ENCODE assay signal across 24 cellular contexts in the genomic region with DNA sequence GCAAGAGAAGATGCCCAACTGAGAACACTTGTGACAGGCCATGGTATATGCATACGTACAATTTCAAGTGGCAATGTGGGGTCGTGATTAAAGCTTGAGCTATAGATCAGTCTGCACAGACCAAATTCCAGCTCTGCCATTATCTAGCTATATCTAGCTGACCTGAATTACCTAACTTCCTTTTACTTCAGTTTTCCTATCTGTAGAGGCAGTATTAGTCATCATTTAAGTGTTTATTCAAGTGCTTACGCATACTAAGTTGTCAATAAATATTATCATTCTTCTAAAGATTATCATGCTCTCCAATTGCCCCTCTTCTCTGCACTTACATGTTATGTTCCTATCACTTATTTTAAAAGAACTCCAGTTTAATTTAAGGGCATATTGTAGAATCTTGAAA.
DNase-seq lines count a peak whose midpoint lies in the region; ATAC-seq, FAIRE-seq and TF ChIP-seq lines count a peak whose summit lies in the region.
"Had no signal": no experiment of that assay in that cellular context is flagged by ENCODE, and none has a peak within 500 bp of the region (broad histone marks: within the 10 kb centered on the region; RNA-seq: fewer than 3 reads in every experiment).

No MANE protein-coding gene starts in this region.

- TF ChIP-seq CTCF in DND-41 (IDR thresholded peaks at IDR 0.05; ENCODE audit: borderline replicate concordance, extremely low read depth, low read length, poor library complexity, severe bottlenecking) (no peak), bronchial epithelial cell (IDR thresholded peaks at IDR 0.05; ENCODE audit: insufficient read depth, low read length, severe bottlenecking) (no peak), brain microvascular endothelial cell (IDR thresholded peaks at IDR 0.05; ENCODE audit: low read depth, low read length, missing control alignments) (no peak)

- H3K4me2 ChIP-seq in DND-41 (ENCODE audit: insufficient read depth, low read length) = no peak overlapping the region

- H3K9me3 ChIP-seq in DND-41 (ENCODE audit: insufficient read depth, low read length, severe bottlenecking) (no peaks in the 10 kb centered on the region), small intestine (ENCODE audit: control insufficient read depth, low read depth) (no peaks in the 10 kb centered on the region)
- H3K9me3 ChIP-seq: BE2C had no signal

- FAIRE-seq in bronchial epithelial cell (lab: Jason Lieb, UNC) (no peak), small intestine (lab: Jason Lieb, UNC) (no peak)
- FAIRE-seq: D721Med, GM12878, HTR-8/SVneo, K562 had no signal

- no peaks in the 10 kb centered on the region for H3K27me3 ChIP-seq in DND-41 (ENCODE audit: insufficient read depth, low read length, poor library complexity)
- no peaks in the 10 kb centered on the region for H3K27me3 ChIP-seq in bronchial epithelial cell (ENCODE audit: control insufficient read depth, insufficient read depth, low read length)
- no peaks in the 10 kb centered on the region for H3K27me3 ChIP-seq in small intestine (ENCODE audit: control insufficient read depth in 2 of 2, insufficient read depth in 2 of 2, low read length in 2 of 2)
- no peaks in the 10 kb centered on the region for H3K27me3 ChIP-seq in brain microvascular endothelial cell (replicated peaks)
- H3K27me3 ChIP-seq: BE2C had no signal

- H3K36me3 ChIP-seq in DND-41 (ENCODE audit: insufficient read depth, low read length) (peaks cover 95% of the 10 kb centered on the region), bronchial epithelial cell (ENCODE audit: control insufficient read depth, insufficient read depth, low read length) (no peaks in the 10 kb centered on the region), small intestine (ENCODE audit: control insufficient read depth in 2 of 2, insufficient read depth in 2 of 2, low read length in 2 of 2) (no peaks in the 10 kb centered on the region), brain microvascular endothelial cell (replicated peaks) (no peaks in the 10 kb centered on the region)
- H3K36me3 ChIP-seq: BE2C had no signal

- H3K9ac ChIP-seq in DND-41 (ENCODE audit: low read depth, low read length) = no peak overlapping the region

- WGBS in small intestine, 3 donors = 18 to 46% (median 39%) methylated on average over 3 of the region's 3 CpGs

- in situ Hi-C loops in brain microvascular endothelial cell (cut with HindIII; ENCODE audit: low pct_ligation_motif_present, low sequenced_read_pairs) = no loop called here

- ATAC-seq in DND-41 (ENCODE audit: insufficient read depth, low read depth) = peak; percentile 33; the same call in 2 of the 3 replicates
- ATAC-seq: GM12878, K562 had no signal

- H2AFZ ChIP-seq in DND-41 (ENCODE audit: low read depth, low read length) = no peak overlapping the region

- H3K4me1 ChIP-seq in DND-41 (ENCODE audit: insufficient read depth, low read length) (no peaks in the 10 kb centered on the region), small intestine (ENCODE audit: control insufficient read depth in 2 of 2, insufficient read depth in 1 of 2, low read depth in 1 of 2, low read length in 1 of 2) (no peaks in the 10 kb centered on the region)
- H3K4me1 ChIP-seq: BE2C had no signal

- H3K4me3 ChIP-seq in DND-41 (ENCODE audit: low read depth in 1 of 2, low read length in 2 of 2) (no peak overlapping the region), bronchial epithelial cell (ENCODE audit: low read depth, low read length) (no peak overlapping the region), small intestine (ENCODE audit: low read depth in 1 of 2, low read length in 2 of 2) (no peak overlapping the region), brain microvascular endothelial cell (ENCODE audit: low read depth, low read length) (no peak overlapping the region)
- H3K4me3 ChIP-seq: GM12878, K562 had no signal

- peak; percentile 14 for DNase-seq in NCI-H510A treated with DMSO at 0.1 percent for 48 hours (lab: John Stamatoyannopoulos, UW)
- no peak for DNase-seq in NCI-H510A (lab: John Stamatoyannopoulos, UW)
- DNase-seq in DND-41 = no peak
- DNase-seq in bronchial epithelial cell (ENCODE audit: low read depth) = peak; percentile 72
- DNase-seq in small intestine = peak; percentile 1
- DNase-seq in brain microvascular endothelial cell = no peak
- DNase-seq in D341Med (ENCODE audit: low spot score) = no peak
- no peak for DNase-seq in cortex of kidney (lab: John Stamatoyannopoulos, UW)
- DNase-seq: ACHN; BE2C; C1 segment of cervical spinal cord; CD4-positive, CD25-positive, alpha-beta regulatory T cell; CD8-positive, alpha-beta memory T cell; COR-L47; DMS79 treated with DMSO at 0.1 percent for 48 hours; EL; GOT3; H7; IMR-90 had no signal

- H3K27ac ChIP-seq in DND-41 (ENCODE audit: low read length) = no peak overlapping the region
- no peak overlapping the region for H3K27ac ChIP-seq in small intestine (ENCODE audit: low read depth in 1 of 2, low read length in 1 of 2)
- H3K27ac ChIP-seq in brain microvascular endothelial cell = no peak overlapping the region
- H3K27ac ChIP-seq: HL-60 had no signal

- H3K79me2 ChIP-seq in DND-41 (ENCODE audit: insufficient read depth, low read length) = peaks cover 80% of the 10 kb centered on the region

- H4K20me1 ChIP-seq in DND-41 (ENCODE audit: insufficient read depth, low read length) = peaks cover 5% of the 10 kb centered on the region; the same call in 1 of the 2 replicates

Comparison
In these comparisons a context has a peak if more than half of its experiments do, and no peak if none do; other contexts are left out.
1. DNase-seq: peak in NCI-H510A treated with DMSO at 0.1 percent for 48 hours (single experiment), bronchial epithelial cell (single experiment) and small intestine (single experiment); none in NCI-H510A (single experiment), DND-41 (single experiment), brain microvascular endothelial cell (single experiment), D341Med (single experiment) and cortex of kidney (single experiment).